Comparison of ENCODE assay signal across 8 cellular contexts in the genomic region with DNA sequence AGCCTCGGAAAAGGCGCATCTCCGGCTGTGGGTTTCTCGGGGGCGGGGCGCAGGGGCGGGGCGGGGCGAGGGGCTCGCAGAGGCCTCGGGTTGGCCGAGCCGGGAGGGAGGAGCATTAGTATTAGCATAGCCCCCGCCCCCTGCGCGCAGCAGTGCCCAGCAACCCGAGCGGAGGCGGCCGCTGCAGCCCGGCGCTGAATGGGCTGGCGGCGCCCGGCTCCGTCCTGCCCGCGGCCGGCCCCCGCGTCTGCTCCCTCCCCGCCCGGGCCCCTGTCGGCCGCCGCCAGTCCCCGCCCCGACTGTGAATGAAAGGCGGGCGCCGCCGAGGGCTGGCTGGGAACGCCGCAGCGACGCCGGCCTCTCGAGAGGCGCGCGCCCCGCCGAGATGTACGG. TPM values are rescaled to one million over a fixed set of nuclear protein-coding genes. Genes with fewer than 3 reads are reported as not detected.
A peak's percentile ranks its signal among the peaks of the same experiment; 100 is the strongest.
DNase-seq lines count a peak whose midpoint lies in the region; ATAC-seq and TF ChIP-seq lines count a peak whose summit lies in the region.

A gene with protein sequence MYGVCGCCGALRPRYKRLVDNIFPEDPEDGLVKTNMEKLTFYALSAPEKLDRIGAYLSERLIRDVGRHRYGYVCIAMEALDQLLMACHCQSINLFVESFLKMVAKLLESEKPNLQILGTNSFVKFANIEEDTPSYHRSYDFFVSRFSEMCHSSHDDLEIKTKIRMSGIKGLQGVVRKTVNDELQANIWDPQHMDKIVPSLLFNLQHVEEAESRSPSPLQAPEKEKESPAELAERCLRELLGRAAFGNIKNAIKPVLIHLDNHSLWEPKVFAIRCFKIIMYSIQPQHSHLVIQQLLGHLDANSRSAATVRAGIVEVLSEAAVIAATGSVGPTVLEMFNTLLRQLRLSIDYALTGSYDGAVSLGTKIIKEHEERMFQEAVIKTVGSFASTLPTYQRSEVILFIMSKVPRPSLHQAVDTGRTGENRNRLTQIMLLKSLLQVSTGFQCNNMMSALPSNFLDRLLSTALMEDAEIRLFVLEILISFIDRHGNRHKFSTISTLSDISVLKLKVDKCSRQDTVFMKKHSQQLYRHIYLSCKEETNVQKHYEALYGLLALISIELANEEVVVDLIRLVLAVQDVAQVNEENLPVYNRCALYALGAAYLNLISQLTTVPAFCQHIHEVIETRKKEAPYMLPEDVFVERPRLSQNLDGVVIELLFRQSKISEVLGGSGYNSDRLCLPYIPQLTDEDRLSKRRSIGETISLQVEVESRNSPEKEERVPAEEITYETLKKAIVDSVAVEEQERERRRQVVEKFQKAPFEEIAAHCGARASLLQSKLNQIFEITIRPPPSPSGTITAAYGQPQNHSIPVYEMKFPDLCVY (plus strand): TSS at position 149 of the 393 bp plus-strand sequence. CDS start 237 bp downstream, at position 386.

- no peaks in the 10 kb centered on the region for H3K36me3 ChIP-seq in kidney epithelial cell (ENCODE audit: control insufficient read depth, insufficient read depth, low read length)

- DNase-seq in AG10803 (ENCODE audit: low read depth) (peak; percentile 92), NCI-H446 treated with DMSO at 0.1 percent for 48 hours (lab: John Stamatoyannopoulos, UW) (peak; percentile 90), cerebellum (ENCODE audit: low spot score) (peak; percentile 99), kidney epithelial cell (ENCODE audit: low read depth) (peak; percentile 61)
- DNase-seq in activated CD4-positive, alpha-beta T cell treated with anti-CD3 and anti-CD28 coated beads for 24 hours (ENCODE audit: low read depth in 2 of 2): peak; percentile 76 to 85
- DNase-seq in stimulated activated CD4-positive, alpha-beta T cell treated with anti-CD3 and anti-CD28 coated beads, Interleukin-15, amount 100 ng/mL, for 1 hour (ENCODE audit: low read depth in 1 of 2, low spot score in 1 of 2): peak; percentile 77 to 79

- ATAC-seq in GM19035 (IDR thresholded peaks at IDR 0.05; ENCODE audit: unreplicated experiment) (peak; percentile 94), HG03342 (IDR thresholded peaks at IDR 0.05; ENCODE audit: unreplicated experiment) (peak; percentile 93)

- no peaks in the 10 kb centered on the region for H3K27me3 ChIP-seq in kidney epithelial cell (ENCODE audit: control insufficient read depth, insufficient read depth, low read length)

- peak within 1 kb of the TSS; percentile 68 for H3K4me3 ChIP-seq in AG10803 (ENCODE audit: low read length)
- peak within 1 kb of the TSS; percentile 65 for H3K4me3 ChIP-seq in kidney epithelial cell (ENCODE audit: low read depth, low read length)

- TF ChIP-seq CTCF in AG10803 (conservative IDR thresholded peaks at IDR 0.05; ENCODE audit: low read length) (no peak), kidney epithelial cell (IDR thresholded peaks at IDR 0.05; ENCODE audit: insufficient read depth, low read length, poor library complexity, severe bottlenecking) (no peak)

RNA-seq across cellular contexts. Expression of the gene that starts here (rescaled TPM):
- total RNA-seq in cerebellum: 31.9 TPM
- 2.3 and 3.1 TPM in 2 replicates for total RNA-seq in kidney epithelial cell

Comparison
In these comparisons a context has a peak if more than half of its experiments do, and no peak if none do; other contexts are left out.
1. Peak in every context shown above with its lines: DNase-seq, ATAC-seq and H3K4me3 ChIP-seq.